8 cellular contexts compared by ENCODE assay signal in genomic region chr9:62532777-62533173, GRCh38.
A peak's percentile ranks its signal among the peaks of the same experiment; 100 is the strongest.
DNase-seq lines count a peak whose midpoint lies in the region; ATAC-seq and TF ChIP-seq lines count a peak whose summit lies in the region.
"Not testable (repeated sequence)": the region's sequence is repeated elsewhere in the genome, so short reads cannot be mapped to it uniquely, and the experiment has no call there.

No MANE protein-coding gene starts in this region.

- not testable (repeated sequence) for H4K20me1 ChIP-seq in IMR-90 (ENCODE audit: insufficient read depth, low read length)

- H3K27ac ChIP-seq in AG04450 (ENCODE audit: low read depth, low read length); IMR-90 (ENCODE audit: insufficient read depth, low read length); sigmoid colon: not testable (repeated sequence)
- H3K27ac ChIP-seq in heart left ventricle = peak overlapping the region in 1 of 12 donors; percentile 4
- peak overlapping the region; percentile 18 for H3K27ac ChIP-seq in lower lobe of right lung

- H3K18ac ChIP-seq in IMR-90 (ENCODE audit: low read depth, low read length) = not testable (repeated sequence)

- ATAC-seq in IMR-90 (ENCODE audit: low read depth); WTC11; heart left ventricle; lower lobe of right lung: not testable (repeated sequence)

- not testable (repeated sequence) for H3K9me3 ChIP-seq in AG04450 (ENCODE audit: control insufficient read depth, insufficient read depth, low read length); IMR-90 (ENCODE audit: control insufficient read depth, insufficient read depth, low read length); heart left ventricle; lower lobe of right lung; sigmoid colon

- H4K5ac ChIP-seq in IMR-90 (ENCODE audit: low read depth, low read length) = not testable (repeated sequence)

- H2BK20ac ChIP-seq in IMR-90 (ENCODE audit: low read depth, low read length) = not testable (repeated sequence)

- H3K79me1 ChIP-seq in IMR-90 (ENCODE audit: low read depth in 1 of 2, low read length in 2 of 2) = not testable (repeated sequence)

- not testable (repeated sequence) for H3K56ac ChIP-seq in IMR-90 (ENCODE audit: extremely low read depth, insufficient read depth, low read length)

- not testable (repeated sequence) for DNase-seq in AG04450 (ENCODE audit: low read depth, low spot score); IMR-90; activated T-helper 2 cell treated with anti-CD3 and anti-CD28 coated beads, Interferon-gamma antibody, Interleukin-2, Interleukin-4, amounts not matched to agents 10 μg/mL and 5 μg/mL and 100 μg/mL, durations not matched to agents 14 hours and 24 hours and 36 hours (ENCODE audit: low spot score); choroid plexus epithelial cell (ENCODE audit: low read depth)
- peak; percentile 10 for DNase-seq in WTC11 (ENCODE audit: low spot score)
- DNase-seq in heart left ventricle = peak in 4 of 5 donors; percentile 11 to 56 (median 34)
- peak; percentile 49 for DNase-seq in lower lobe of right lung
- DNase-seq in sigmoid colon = peak; percentile 73

- not testable (repeated sequence) for H4K91ac ChIP-seq in IMR-90 (ENCODE audit: insufficient read depth, low read depth, low read length)

- in situ Hi-C loops in IMR-90 (cut with MboI; ENCODE audit: low sequenced_read_pairs) = not testable (repeated sequence)

- CTCF ChIA-PET in AG04450 (lab: Charles Lee); IMR-90 (lab: Yijun Ruan, JAX); WTC11 (lab: Charles Lee): not testable (repeated sequence)

- not testable (repeated sequence) for H2AFZ ChIP-seq in IMR-90 (replicated peaks; ENCODE audit: low read length, poor library complexity)

- H3K14ac ChIP-seq in IMR-90 (replicated peaks; ENCODE audit: low read depth, low read length) = not testable (repeated sequence)

- no CpG with 5 or more reads among the region's 16 CpGs for WGBS in IMR-90 (ENCODE audit: extremely low coverage in 2 of 2, insufficient read length in 1 of 2), 2 experiments
- WGBS in heart left ventricle, 4 donors = 3 to 7% methylated on average over 6 to 8 of the region's 16 CpGs; no CpG with 5 or more reads in 2 of the 4 donors
- WGBS in sigmoid colon, 2 donors = 4 to 5% methylated on average over 8 of the region's 16 CpGs

- H3K9ac ChIP-seq in IMR-90 (ENCODE audit: low read depth, low read length) = not testable (repeated sequence)

- not testable (repeated sequence) for H3K27me3 ChIP-seq in AG04450 (ENCODE audit: control insufficient read depth, insufficient read depth, low read length); IMR-90 (ENCODE audit: control insufficient read depth, insufficient read depth, low read length); heart left ventricle; lower lobe of right lung (ENCODE audit: low read depth); sigmoid colon

- not testable (repeated sequence) for H2AK9ac ChIP-seq in IMR-90 (replicated peaks; ENCODE audit: low read depth, low read length, poor library complexity)

- H3K4me2 ChIP-seq in IMR-90 (ENCODE audit: low read depth, low read length) = not testable (repeated sequence)

- H3K27ac Mint-ChIP-seq in WTC11 = peak overlapping the region; percentile 94
- peak overlapping the region; percentile 60 for H3K27ac Mint-ChIP-seq in activated T-helper 2 cell treated with anti-CD3 and anti-CD28 coated beads, Interferon-gamma antibody, Interleukin-2, Interleukin-4, amounts not matched to agents 10 μg/mL and 5 μg/mL and 100 μg/mL, durations not matched to agents 14 hours and 24 hours and 36 hours

- not testable (repeated sequence) for TF ChIP-seq RAD21 in IMR-90 (IDR thresholded peaks at IDR 0.05; ENCODE audit: low read length)

- H2BK5ac ChIP-seq in IMR-90 (ENCODE audit: low read depth, low read length, poor library complexity, severe bottlenecking) = not testable (repeated sequence)

- H3K4me3 ChIP-seq in AG04450 (ENCODE audit: low read depth, low read length) (peak overlapping the region; percentile 46), IMR-90 (ENCODE audit: insufficient read depth, low read depth, low read length) (peak overlapping the region; percentile 38; the same call in 1 of the 2 replicates), choroid plexus epithelial cell (ENCODE audit: low read depth, low read length) (peak overlapping the region; percentile 41), heart left ventricle (peak overlapping the region in 8 of 12 donors; percentile 29 to 57 (median 44)), lower lobe of right lung (peak overlapping the region; percentile 36)
- not testable (repeated sequence) for H3K4me3 ChIP-seq in sigmoid colon

- H3K9me3 Mint-ChIP-seq in WTC11; activated T-helper 2 cell treated with anti-CD3 and anti-CD28 coated beads, Interferon-gamma antibody, Interleukin-2, Interleukin-4, amounts not matched to agents 10 μg/mL and 5 μg/mL and 100 μg/mL, durations not matched to agents 14 hours and 24 hours and 36 hours: not testable (repeated sequence)

- H3K4ac ChIP-seq in IMR-90 (ENCODE audit: low read depth, low read length) = not testable (repeated sequence)

- not testable (repeated sequence) for H3K4me1 ChIP-seq in IMR-90 (ENCODE audit: control insufficient read depth, insufficient read depth, low read length); heart left ventricle; lower lobe of right lung; sigmoid colon

- TF ChIP-seq POLR2A in IMR-90 (IDR thresholded peaks at IDR 0.05; ENCODE audit: low read depth, low read length); heart left ventricle (IDR thresholded peaks at IDR 0.05); sigmoid colon (IDR thresholded peaks at IDR 0.05): not testable (repeated sequence)

- peak overlapping the region; percentile 78 for H3K4me3 Mint-ChIP-seq in WTC11
- peak overlapping the region; percentile 88 for H3K4me3 Mint-ChIP-seq in activated T-helper 2 cell treated with anti-CD3 and anti-CD28 coated beads, Interferon-gamma antibody, Interleukin-2, Interleukin-4, amounts not matched to agents 10 μg/mL and 5 μg/mL and 100 μg/mL, durations not matched to agents 14 hours and 24 hours and 36 hours (ENCODE audit: low read depth)

- H4K8ac ChIP-seq in IMR-90 (ENCODE audit: low read depth in 2 of 2, low read length in 2 of 2) = not testable (repeated sequence)

- BruUV-seq in IMR-90 (replicated peaks; lab: Mats Ljungman, UMichigan) = not testable (repeated sequence)

- H3K27me3 Mint-ChIP-seq in WTC11 (ENCODE audit: low read depth); activated T-helper 2 cell treated with anti-CD3 and anti-CD28 coated beads, Interferon-gamma antibody, Interleukin-2, Interleukin-4, amounts not matched to agents 10 μg/mL and 5 μg/mL and 100 μg/mL, durations not matched to agents 14 hours and 24 hours and 36 hours (ENCODE audit: low read depth): not testable (repeated sequence)

- not testable (repeated sequence) for H2AK5ac ChIP-seq in IMR-90 (ENCODE audit: low read depth, low read length)

- not testable (repeated sequence) for H3K9me1 ChIP-seq in IMR-90 (ENCODE audit: insufficient read depth, low read length)

- TF ChIP-seq EP300 in sigmoid colon (IDR thresholded peaks at IDR 0.05) = not testable (repeated sequence)

- dilution Hi-C loops in IMR-90 (cut with HindIII; ENCODE audit: low sequenced_read_pairs, unreplicated experiment) = not testable (repeated sequence)

- H3K23ac ChIP-seq in IMR-90 (ENCODE audit: low read depth, low read length) = not testable (repeated sequence)

- POLR2A ChIA-PET in AG04450 (lab: Yijun Ruan, JAX); IMR-90 (lab: Charles Lee; ENCODE audit: unreplicated experiment); WTC11 (lab: Charles Lee): not testable (repeated sequence)

- not testable (repeated sequence) for H3K36me3 ChIP-seq in IMR-90 (ENCODE audit: control insufficient read depth, insufficient read depth, low read length); heart left ventricle; lower lobe of right lung; sigmoid colon

- H2BK15ac ChIP-seq in IMR-90 (ENCODE audit: low read depth, low read length) = not testable (repeated sequence)

- intact Hi-C loops in IMR-90 (cut with micrococcal nuclease); activated T-helper 2 cell treated with anti-CD3 and anti-CD28 coated beads, Interferon-gamma antibody, Interleukin-2, Interleukin-4, amounts not matched to agents 10 μg/mL and 5 μg/mL and 100 μg/mL, durations not matched to agents 14 hours and 24 hours and 36 hours (cut with micrococcal nuclease); heart left ventricle (cut with DNase I); lower lobe of right lung (cut with DNase I); sigmoid colon (cut with DNase I): not testable (repeated sequence)

- not testable (repeated sequence) for TF ChIP-seq CTCF in AG04450 (IDR thresholded peaks at IDR 0.05; ENCODE audit: low read depth, low read length); IMR-90 (conservative IDR thresholded peaks at IDR 0.05; ENCODE audit: low read depth, low read length); WTC11 (IDR thresholded peaks at IDR 0.05); choroid plexus epithelial cell (conservative IDR thresholded peaks at IDR 0.05; ENCODE audit: low read depth, low read length); heart left ventricle (IDR thresholded peaks at IDR 0.05); lower lobe of right lung (IDR thresholded peaks at IDR 0.05); sigmoid colon (IDR thresholded peaks at IDR 0.05)

- H3K4me1 Mint-ChIP-seq in WTC11; activated T-helper 2 cell treated with anti-CD3 and anti-CD28 coated beads, Interferon-gamma antibody, Interleukin-2, Interleukin-4, amounts not matched to agents 10 μg/mL and 5 μg/mL and 100 μg/mL, durations not matched to agents 14 hours and 24 hours and 36 hours (ENCODE audit: low read depth): not testable (repeated sequence)

- not testable (repeated sequence) for H2BK120ac ChIP-seq in IMR-90 (ENCODE audit: low read depth, low read length)

- not testable (repeated sequence) for H3K36me3 Mint-ChIP-seq in WTC11; activated T-helper 2 cell treated with anti-CD3 and anti-CD28 coated beads, Interferon-gamma antibody, Interleukin-2, Interleukin-4, amounts not matched to agents 10 μg/mL and 5 μg/mL and 100 μg/mL, durations not matched to agents 14 hours and 24 hours and 36 hours (ENCODE audit: low read depth)
